20 cellular contexts compared by ENCODE assay signal in genomic region chr2:160974803-160975202, GRCh38.
DNase-seq lines count a peak whose midpoint lies in the region; ATAC-seq and TF ChIP-seq lines count a peak whose summit lies in the region.
"Had no signal": no experiment of that assay in that cellular context is flagged by ENCODE, and none has a peak within 500 bp of the region (broad histone marks: within the 10 kb centered on the region; RNA-seq: fewer than 3 reads in every experiment).

No MANE protein-coding gene starts in this region.

- peak; percentile 47 for DNase-seq in ELR (ENCODE audit: low read depth)
- DNase-seq in HT1080 (ENCODE audit: low read depth), result peak; percentile 44
- DNase-seq in mammary epithelial cell, result peak; percentile 86
- DNase-seq in foreskin keratinocyte, result peak; percentile 83 to 94
- DNase-seq in activated CD4-positive, alpha-beta T cell treated with anti-CD3 and anti-CD28 coated beads for 1 hour, result no peak
- no peak for DNase-seq in NCI-H1105 treated with DMSO at 0.1 percent for 48 hours (lab: John Stamatoyannopoulos, UW)
- DNase-seq in Right ventricle myocardium inferior (ENCODE audit: missing footprints), result no peak
- DNase-seq: CD4-positive, alpha-beta memory T cell; DMS153; H7; Karpas-422; MG63; NCI-H1092 treated with DMSO at 0.1 percent for 48 hours; NCI-H2081; NK-92 treated with Interleukin-12 subunit alpha and Interleukin-12 subunit beta, amount 100 ng/mL, for 24 hours; SHP77 treated with DMSO at 0.1 percent for 48 hours; SK-N-SH had no signal

- BruUV-seq in mammary epithelial cell (replicated peaks; lab: Mats Ljungman, UMichigan), result no TSS peak

- no peaks in the 10 kb centered on the region for H3K9me3 ChIP-seq in mammary epithelial cell (replicated peaks; ENCODE audit: insufficient read depth, low read length)
- H3K9me3 ChIP-seq: A549, BLaER1, MG63 had no signal

- CTCF ChIA-PET in mammary epithelial cell (lab: Charles Lee; ENCODE audit: low non-redundant PET), result no interaction called here

- H3K4me1 ChIP-seq in mammary epithelial cell (ENCODE audit: insufficient read depth, low read length) (peaks cover 15% of the 10 kb centered on the region), foreskin keratinocyte (peaks cover 12% of the 10 kb centered on the region)
- H3K4me1 ChIP-seq: BLaER1 had no signal

- no peaks in the 10 kb centered on the region for H3K27me3 ChIP-seq in mammary epithelial cell (ENCODE audit: insufficient read depth, low read length)
- no peaks in the 10 kb centered on the region for H3K27me3 ChIP-seq in foreskin keratinocyte
- H3K27me3 ChIP-seq: BLaER1, MG63 had no signal

- no peaks in the 10 kb centered on the region for H3K79me2 ChIP-seq in mammary epithelial cell (ENCODE audit: insufficient read depth, low read length)

- no peak overlapping the region for H3K4me3 ChIP-seq in mammary epithelial cell (replicated peaks in 1 of 3; ENCODE audit: insufficient read depth in 1 of 3, low read depth in 2 of 3, low read length in 3 of 3)
- H3K4me3 ChIP-seq: A549, BLaER1, MG63 had no signal

- no peaks in the 10 kb centered on the region for H4K20me1 ChIP-seq in mammary epithelial cell (ENCODE audit: insufficient read depth, low read length)
- H4K20me1 ChIP-seq: BLaER1 had no signal

- intact Hi-C loops in mammary epithelial cell (cut with micrococcal nuclease), result loop anchor here (5.0 kb wide), 1 partner anchor 308 kb away; no protein-coding TSS in a partner anchor
- intact Hi-C loops in Right ventricle myocardium inferior (cut with DNase I), result loop anchor here (5.0 to 10.0 kb wide), 4 partner anchors 310 to 680 kb away; no protein-coding TSS in a partner anchor

- ATAC-seq in foreskin keratinocyte (peak; percentile 97), SK-N-SH treated with all-trans-retinoic acid at 6 μM for 48 hours (no peak), Right ventricle myocardium inferior (no peak)
- ATAC-seq: A549 had no signal

- H3K4me2 ChIP-seq in mammary epithelial cell (ENCODE audit: insufficient read depth, low read depth, low read length), result no peak overlapping the region
- H3K4me2 ChIP-seq: A549, BLaER1, SK-N-SH had no signal

- TF ChIP-seq CTCF in mammary epithelial cell (conservative IDR thresholded peaks at IDR 0.05 in 1 of 2, IDR thresholded peaks at IDR 0.05 in 1 of 2; ENCODE audit: extremely low read depth in 1 of 2, insufficient read depth in 1 of 2, low read depth in 1 of 2, low read length in 2 of 2), result no peak
- TF ChIP-seq CTCF in foreskin keratinocyte (conservative IDR thresholded peaks at IDR 0.05), result no peak

- no peak overlapping the region for H3K9ac ChIP-seq in mammary epithelial cell (ENCODE audit: insufficient read depth, low read length)
- H3K9ac ChIP-seq: BLaER1, SK-N-SH had no signal

- dilution Hi-C loops in mammary epithelial cell (cut with HindIII; ENCODE audit: low sequenced_read_pairs), result no loop called here

- in situ Hi-C loops in mammary epithelial cell (cut with MboI; ENCODE audit: low sequenced_read_pairs in 2 of 2), result loop anchor here in 1 of 2 donors (10.0 to 25.0 kb wide), 2 partner anchors 650 to 888 kb away; no protein-coding TSS in a partner anchor

- H3K27ac ChIP-seq in mammary epithelial cell (ENCODE audit: insufficient read depth, low read depth, low read length), result peak overlapping the region; percentile 36
- H3K27ac ChIP-seq in foreskin keratinocyte, result peak overlapping the region; percentile 59
- H3K27ac ChIP-seq: A549, BLaER1 had no signal

- WGBS in mammary epithelial cell (ENCODE audit: low coverage, missing lambda C conversion rate), result 7% methylated on average over 4 of the region's 4 CpGs

- H3K36me3 ChIP-seq in mammary epithelial cell (ENCODE audit: insufficient read depth, low read length), result no peaks in the 10 kb centered on the region
- H3K36me3 ChIP-seq: BLaER1, MG63 had no signal

- H2AFZ ChIP-seq in mammary epithelial cell (ENCODE audit: low read depth, low read length), result peak overlapping the region; percentile 33

TF ChIP-seq in SK-N-SH treated with all-trans-retinoic acid at 6 μM for 48 hours, 23 proteins besides CTCF, POLR2A, EP300 and RAD21:
- TF ChIP-seq POU6F1 (CRISPR knock-in tag; IDR thresholded peaks at IDR 0.05; ENCODE audit: borderline replicate concordance, low read depth) (no peak), CSDC2 (CRISPR knock-in tag; IDR thresholded peaks at IDR 0.05) (no peak), ZC3H10 (CRISPR knock-in tag; IDR thresholded peaks at IDR 0.05) (no peak), ZNF565 (CRISPR knock-in tag; conservative IDR thresholded peaks at IDR 0.05; ENCODE audit: low read depth) (no peak), GLIS3 (CRISPR knock-in tag; IDR thresholded peaks at IDR 0.05) (no peak), CREB5 (CRISPR knock-in tag; IDR thresholded peaks at IDR 0.05; ENCODE audit: low read depth) (no peak), ZFP30 (CRISPR knock-in tag; IDR thresholded peaks at IDR 0.05) (no peak)
- TF ChIP-seq, protein P1, sequence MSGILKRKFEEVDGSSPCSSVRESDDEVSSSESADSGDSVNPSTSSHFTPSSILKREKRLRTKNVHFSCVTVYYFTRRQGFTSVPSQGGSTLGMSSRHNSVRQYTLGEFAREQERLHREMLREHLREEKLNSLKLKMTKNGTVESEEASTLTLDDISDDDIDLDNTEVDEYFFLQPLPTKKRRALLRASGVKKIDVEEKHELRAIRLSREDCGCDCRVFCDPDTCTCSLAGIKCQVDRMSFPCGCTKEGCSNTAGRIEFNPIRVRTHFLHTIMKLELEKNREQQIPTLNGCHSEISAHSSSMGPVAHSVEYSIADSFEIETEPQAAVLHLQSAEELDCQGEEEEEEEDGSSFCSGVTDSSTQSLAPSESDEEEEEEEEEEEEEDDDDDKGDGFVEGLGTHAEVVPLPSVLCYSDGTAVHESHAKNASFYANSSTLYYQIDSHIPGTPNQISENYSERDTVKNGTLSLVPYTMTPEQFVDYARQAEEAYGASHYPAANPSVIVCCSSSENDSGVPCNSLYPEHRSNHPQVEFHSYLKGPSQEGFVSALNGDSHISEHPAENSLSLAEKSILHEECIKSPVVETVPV (CRISPR knock-in tag; IDR thresholded peaks at IDR 0.05), result no peak
- TF ChIP-seq, protein P2, sequence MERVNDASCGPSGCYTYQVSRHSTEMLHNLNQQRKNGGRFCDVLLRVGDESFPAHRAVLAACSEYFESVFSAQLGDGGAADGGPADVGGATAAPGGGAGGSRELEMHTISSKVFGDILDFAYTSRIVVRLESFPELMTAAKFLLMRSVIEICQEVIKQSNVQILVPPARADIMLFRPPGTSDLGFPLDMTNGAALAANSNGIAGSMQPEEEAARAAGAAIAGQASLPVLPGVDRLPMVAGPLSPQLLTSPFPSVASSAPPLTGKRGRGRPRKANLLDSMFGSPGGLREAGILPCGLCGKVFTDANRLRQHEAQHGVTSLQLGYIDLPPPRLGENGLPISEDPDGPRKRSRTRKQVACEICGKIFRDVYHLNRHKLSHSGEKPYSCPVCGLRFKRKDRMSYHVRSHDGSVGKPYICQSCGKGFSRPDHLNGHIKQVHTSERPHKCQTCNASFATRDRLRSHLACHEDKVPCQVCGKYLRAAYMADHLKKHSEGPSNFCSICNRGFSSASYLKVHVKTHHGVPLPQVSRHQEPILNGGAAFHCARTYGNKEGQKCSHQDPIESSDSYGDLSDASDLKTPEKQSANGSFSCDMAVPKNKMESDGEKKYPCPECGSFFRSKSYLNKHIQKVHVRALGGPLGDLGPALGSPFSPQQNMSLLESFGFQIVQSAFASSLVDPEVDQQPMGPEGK (CRISPR knock-in tag; IDR thresholded peaks at IDR 0.05; ENCODE audit: borderline replicate concordance), result no peak

Comparison
In these comparisons a context has a peak if more than half of its experiments do, and no peak if none do; other contexts are left out.
1. DNase-seq: peak in ELR (single experiment), HT1080 (single experiment), mammary epithelial cell (single experiment) and foreskin keratinocyte (2 of 2); none in activated CD4-positive, alpha-beta T cell treated with anti-CD3 and anti-CD28 coated beads for 1 hour (single experiment), NCI-H1105 treated with DMSO at 0.1 percent for 48 hours (single experiment) and Right ventricle myocardium inferior (single experiment).